Comparison of ENCODE assay signal across 19 cellular contexts in the genomic region with DNA sequence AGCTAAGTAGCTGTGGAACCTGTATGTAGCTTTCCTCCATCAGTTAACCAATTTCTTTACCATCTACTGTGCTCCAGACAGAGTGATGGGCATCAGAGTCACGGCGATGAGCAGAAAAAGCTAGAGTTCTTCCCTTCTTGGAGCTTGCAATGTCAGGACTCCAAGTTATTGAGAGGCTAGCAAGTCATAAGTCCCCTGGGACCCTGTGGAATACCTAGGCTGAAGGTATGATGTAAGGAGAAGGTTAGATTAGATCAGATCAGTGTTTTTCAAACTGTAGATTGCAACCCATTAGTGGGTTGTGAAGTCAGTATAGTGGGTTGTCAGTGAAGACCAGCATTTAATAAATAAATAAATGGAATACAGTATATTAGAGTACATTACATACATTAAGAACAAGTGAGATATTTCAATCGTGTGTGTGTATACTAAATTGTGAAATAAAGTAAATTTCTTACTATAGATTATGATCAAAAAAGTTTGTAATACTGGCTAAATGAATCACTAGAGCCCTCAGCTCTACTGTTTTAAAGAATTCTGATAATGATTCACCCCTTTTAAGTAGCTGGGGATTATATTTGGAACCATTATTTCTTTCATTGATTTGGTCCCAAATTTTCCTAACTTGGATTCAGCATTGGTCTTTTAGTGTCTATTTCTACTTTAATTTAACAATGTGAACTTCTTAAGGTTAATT.
"Had no signal": no experiment of that assay in that cellular context is flagged by ENCODE, and none has a peak within 500 bp of the region (broad histone marks: within the 10 kb centered on the region; RNA-seq: fewer than 3 reads in every experiment).

No MANE protein-coding gene starts in this region.

- ATAC-seq: activated naive CD4-positive, alpha-beta T cell treated with anti-CD3 and anti-CD28 coated beads, Interleukin-2, amount 50 U/mL, for 72 hours; activated T-cell treated with anti-CD3 and anti-CD28 coated beads, Interleukin-2, amount 50 U/mL, for 72 hours; body of pancreas; gastroesophageal sphincter; left lobe of liver; mucosa of descending colon; naive thymus-derived CD4-positive, alpha-beta T cell; stimulated activated effector memory CD8-positive, alpha-beta T cell treated with anti-CD3 and anti-CD28 coated beads, Interleukin-12 subunit alpha, Interleukin-12 subunit beta, amount 100 ng/mL, for 72 hours had no signal

- H3K4me3 ChIP-seq: body of pancreas, gastroesophageal sphincter, mucosa of descending colon, tibial artery had no signal

- DNase-seq: activated CD4-positive, alpha-beta T cell treated with anti-CD3 and anti-CD28 coated beads, Interleukin-2, amount 10 ng/mL, durations not matched to agents 7 days and 5 days; activated CD8-positive, alpha-beta memory T cell treated with anti-CD3 and anti-CD28 coated beads, Interleukin-2, amount 50 U/mL, for 48 hours; activated gamma-delta T cell; activated T-cell treated with anti-CD3 and anti-CD28 coated beads, Interleukin-2, amount 50 U/mL, for 72 hours; amniotic stem cell; body of pancreas; central memory CD4-positive, alpha-beta T cell; cortex of kidney; effector CD8-positive, alpha-beta T cell; mammary epithelial cell; mucosa of descending colon; naive thymus-derived CD4-positive, alpha-beta T cell; SW 1271; tibial artery had no signal

- H3K4me1 Mint-ChIP-seq: activated CD4-positive, alpha-beta T cell treated with anti-CD3 and anti-CD28 coated beads, Interleukin-2, amount 10 ng/mL, durations not matched to agents 7 days and 5 days; naive thymus-derived CD4-positive, alpha-beta T cell; stimulated activated effector memory CD8-positive, alpha-beta T cell treated with anti-CD3 and anti-CD28 coated beads, Interleukin-12 subunit alpha, Interleukin-12 subunit beta, amount 100 ng/mL, for 72 hours had no signal

- H3K27ac Mint-ChIP-seq: activated CD4-positive, alpha-beta T cell treated with anti-CD3 and anti-CD28 coated beads, Interleukin-2, amount 10 ng/mL, durations not matched to agents 7 days and 5 days; activated naive CD4-positive, alpha-beta T cell treated with anti-CD3 and anti-CD28 coated beads, Interleukin-2, amount 50 U/mL, for 72 hours; activated T-cell treated with anti-CD3 and anti-CD28 coated beads, Interleukin-2, amount 50 U/mL, for 72 hours; naive thymus-derived CD4-positive, alpha-beta T cell; stimulated activated effector memory CD8-positive, alpha-beta T cell treated with anti-CD3 and anti-CD28 coated beads, Interleukin-12 subunit alpha, Interleukin-12 subunit beta, amount 100 ng/mL, for 72 hours; T-helper 2 cell treated with Interferon-gamma antibody and Interleukin-4, amounts not matched to agents 5 μg/mL and 100 μg/mL, for 36 hours had no signal

- H3K36me3 Mint-ChIP-seq: activated naive CD4-positive, alpha-beta T cell treated with anti-CD3 and anti-CD28 coated beads, Interleukin-2, amount 50 U/mL, for 72 hours; naive thymus-derived CD4-positive, alpha-beta T cell; stimulated activated effector memory CD8-positive, alpha-beta T cell treated with anti-CD3 and anti-CD28 coated beads, Interleukin-12 subunit alpha, Interleukin-12 subunit beta, amount 100 ng/mL, for 72 hours had no signal

- H3K9me3 Mint-ChIP-seq: activated CD4-positive, alpha-beta T cell treated with anti-CD3 and anti-CD28 coated beads, Interleukin-2, amount 10 ng/mL, durations not matched to agents 7 days and 5 days; T-helper 2 cell treated with Interferon-gamma antibody and Interleukin-4, amounts not matched to agents 5 μg/mL and 100 μg/mL, for 36 hours had no signal

- H3K4me3 Mint-ChIP-seq: activated CD4-positive, alpha-beta T cell treated with anti-CD3 and anti-CD28 coated beads, Interleukin-2, amount 10 ng/mL, durations not matched to agents 7 days and 5 days; activated T-cell treated with anti-CD3 and anti-CD28 coated beads, Interleukin-2, amount 50 U/mL, for 72 hours; naive thymus-derived CD4-positive, alpha-beta T cell; stimulated activated effector memory CD8-positive, alpha-beta T cell treated with anti-CD3 and anti-CD28 coated beads, Interleukin-12 subunit alpha, Interleukin-12 subunit beta, amount 100 ng/mL, for 72 hours; T-helper 2 cell treated with Interferon-gamma antibody and Interleukin-4, amounts not matched to agents 5 μg/mL and 100 μg/mL, for 36 hours had no signal
